14 cellular contexts compared by ENCODE assay signal in genomic region chr1:198231776-198232175, GRCh38.
DNase-seq lines count a peak whose midpoint lies in the region; ATAC-seq, FAIRE-seq and TF ChIP-seq lines count a peak whose summit lies in the region.
"Had no signal": no experiment of that assay in that cellular context is flagged by ENCODE, and none has a peak within 500 bp of the region (broad histone marks: within the 10 kb centered on the region; RNA-seq: fewer than 3 reads in every experiment).

No MANE protein-coding gene starts in this region.

- no peaks in the 10 kb centered on the region for H3K27me3 Mint-ChIP-seq in CD4-positive, alpha-beta T cell
- H3K27me3 Mint-ChIP-seq in central memory CD8-positive, alpha-beta T cell = no peaks in the 10 kb centered on the region
- no peaks in the 10 kb centered on the region for H3K27me3 Mint-ChIP-seq in mesothelial cell of epicardium (ENCODE audit: low read depth)
- H3K27me3 Mint-ChIP-seq in CD4-positive, alpha-beta memory T cell = no peaks in the 10 kb centered on the region

- TF ChIP-seq CTCF in CD4-positive, alpha-beta T cell (IDR thresholded peaks at IDR 0.05) = no peak
- TF ChIP-seq CTCF in HEK293 (tag by site-specific recombination; IDR thresholded peaks at IDR 0.05) (no peak), mesothelial cell of epicardium (IDR thresholded peaks at IDR 0.05; ENCODE audit: unreplicated experiment) (no peak), kidney (IDR thresholded peaks at IDR 0.05; ENCODE audit: borderline replicate concordance, extremely low read depth, insufficient read depth) (no peak)

- DNase-seq in CD4-positive, alpha-beta T cell = no peak
- DNase-seq in central memory CD8-positive, alpha-beta T cell (ENCODE audit: low spot score in 2 of 2) = no peak
- DNase-seq in mesothelial cell of epicardium (ENCODE audit: low spot score in 2 of 2, unreplicated experiment in 2 of 2) (no peak), kidney (no peak)
- no peak for DNase-seq in CD4-positive, alpha-beta memory T cell
- DNase-seq: NCI-H1105, NCI-H1694, NCI-H524 treated with DMSO at 0.1 percent for 48 hours, SHP77 treated with DMSO at 0.1 percent for 48 hours had no signal

- peaks cover 16% of the 10 kb centered on the region for H3K36me3 Mint-ChIP-seq in CD4-positive, alpha-beta T cell (ENCODE audit: low read depth)
- H3K36me3 Mint-ChIP-seq in central memory CD8-positive, alpha-beta T cell (ENCODE audit: insufficient read depth) = peaks cover 12% of the 10 kb centered on the region
- H3K36me3 Mint-ChIP-seq in mesothelial cell of epicardium = peaks cover 13% of the 10 kb centered on the region
- H3K36me3 Mint-ChIP-seq in CD4-positive, alpha-beta memory T cell = peaks cover 12 to 21% of the 10 kb centered on the region in 2 donors

- CTCF ChIA-PET in CD4-positive, alpha-beta T cell (lab: Charles Lee) = interaction anchor here (1.0 kb wide), 1 partner anchor 76 kb away, joined by 4 read pairs; no protein-coding TSS in a partner anchor
- CTCF ChIA-PET in HEK293 (lab: Yijun Ruan, JAX) = interaction anchor here (1.0 kb wide), 1 partner anchor 114 kb away, joined by 3 read pairs; no protein-coding TSS in a partner anchor
- CTCF ChIA-PET in CD4-positive, alpha-beta memory T cell (lab: Charles Lee; ENCODE audit: partially characterized antibody) = no interaction called here

- peak overlapping the region; percentile 8 for H3K27ac Mint-ChIP-seq in CD4-positive, alpha-beta T cell
- peak overlapping the region; percentile 26 for H3K27ac Mint-ChIP-seq in central memory CD8-positive, alpha-beta T cell (ENCODE audit: low read depth)
- H3K27ac Mint-ChIP-seq in mesothelial cell of epicardium = peak overlapping the region; percentile 17
- H3K27ac Mint-ChIP-seq in CD4-positive, alpha-beta memory T cell = peak overlapping the region in 3 of 7 donors; percentile 1 to 18 (median 11)
- H3K27ac Mint-ChIP-seq: CD14-positive monocyte had no signal

- no peak for ATAC-seq in CD4-positive, alpha-beta T cell (ENCODE audit: poor library complexity)
- ATAC-seq in central memory CD8-positive, alpha-beta T cell (replicated peaks; ENCODE audit: extremely low read depth, poor library complexity, severe bottlenecking) = no peak
- ATAC-seq in HG03175 (IDR thresholded peaks at IDR 0.05; ENCODE audit: unreplicated experiment) = no peak

- intact Hi-C loops in CD4-positive, alpha-beta T cell (cut with DNase I, micrococcal nuclease) = no loop called here
- intact Hi-C loops in CD4-positive, alpha-beta memory T cell (cut with micrococcal nuclease) = no loop called here
- intact Hi-C loops in kidney (cut with DNase I) = no loop called here

- H3K27me3 ChIP-seq in CD4-positive, alpha-beta T cell (ENCODE audit: control insufficient read depth, insufficient read depth, low read length) = no peaks in the 10 kb centered on the region
- H3K27me3 ChIP-seq in CD4-positive, alpha-beta memory T cell (ENCODE audit: insufficient read depth, low read length) = no peaks in the 10 kb centered on the region

- no peaks in the 10 kb centered on the region for H3K9me3 ChIP-seq in CD4-positive, alpha-beta T cell (ENCODE audit: control insufficient read depth, low read length)
- H3K9me3 ChIP-seq in HEK293 (ENCODE audit: control insufficient read depth, insufficient read depth, low read depth, low read length) (no peaks in the 10 kb centered on the region), kidney (ENCODE audit: control insufficient read depth in 1 of 2, low read length in 2 of 2) (no peaks in the 10 kb centered on the region)
- no peaks in the 10 kb centered on the region for H3K9me3 ChIP-seq in CD4-positive, alpha-beta memory T cell (ENCODE audit: control insufficient read depth in 1 of 2, low read length in 2 of 2)

- no peak for FAIRE-seq in kidney (lab: Jason Lieb, UNC)
- FAIRE-seq: GM19239 had no signal

- no peak overlapping the region for H3K27ac ChIP-seq in CD4-positive, alpha-beta T cell (ENCODE audit: low read depth, low read length)
- H3K27ac ChIP-seq in HEK293 (ENCODE audit: extremely low read depth, low read depth, low read length) (no peak overlapping the region), kidney (ENCODE audit: low read depth in 2 of 2, low read length in 2 of 2) (no peak overlapping the region)
- H3K27ac ChIP-seq in CD4-positive, alpha-beta memory T cell (ENCODE audit: low read depth, low read length) = no peak overlapping the region
- H3K27ac ChIP-seq: KMS-11 had no signal

- peaks cover 30% of the 10 kb centered on the region for H3K4me1 Mint-ChIP-seq in CD4-positive, alpha-beta T cell (ENCODE audit: low read depth)
- peaks cover 30% of the 10 kb centered on the region for H3K4me1 Mint-ChIP-seq in central memory CD8-positive, alpha-beta T cell
- H3K4me1 Mint-ChIP-seq in mesothelial cell of epicardium = peaks cover 27% of the 10 kb centered on the region
- peaks cover 23 to 43% (median 36%) of the 10 kb centered on the region in 4 donors for H3K4me1 Mint-ChIP-seq in CD4-positive, alpha-beta memory T cell

- no peak overlapping the region for H3K4me3 Mint-ChIP-seq in CD4-positive, alpha-beta T cell
- no peak overlapping the region for H3K4me3 Mint-ChIP-seq in central memory CD8-positive, alpha-beta T cell
- H3K4me3 Mint-ChIP-seq in mesothelial cell of epicardium = no peak overlapping the region
- no peak overlapping the region for H3K4me3 Mint-ChIP-seq in CD4-positive, alpha-beta memory T cell
- H3K4me3 Mint-ChIP-seq: CD14-positive monocyte had no signal

- H3K36me3 ChIP-seq in HEK293 (ENCODE audit: control insufficient read depth in 2 of 2, insufficient read depth in 1 of 2, low read length in 2 of 2) (peaks cover 0 to 6% of the 10 kb centered on the region in 2 experiments; a peak in 1 of 3 replicates), kidney (ENCODE audit: control insufficient read depth in 1 of 2, insufficient read depth in 2 of 2, low read length in 2 of 2) (no peaks in the 10 kb centered on the region)
- H3K36me3 ChIP-seq in CD4-positive, alpha-beta memory T cell (ENCODE audit: insufficient read depth, low read length) = no peaks in the 10 kb centered on the region

- POLR2A ChIA-PET in CD4-positive, alpha-beta T cell (lab: Charles Lee) = no interaction called here
- POLR2A ChIA-PET in HEK293 (lab: Yijun Ruan, JAX) = interaction anchor here (0.5 kb wide), 2 partner anchors 115 to 1435 kb away, joined by 7 to 9 read pairs; no protein-coding TSS in a partner anchor
- POLR2A ChIA-PET in CD4-positive, alpha-beta memory T cell (lab: Charles Lee; ENCODE audit: partially characterized antibody) = no interaction called here

- H3K4me1 ChIP-seq in HEK293 (ENCODE audit: control insufficient read depth, insufficient read depth, low read length) (0 out of 2 replicates have a peak, but pooled peaks cover 7% of the 10 kb centered on the region), kidney (ENCODE audit: control insufficient read depth in 1 of 2, insufficient read depth in 1 of 2, low read depth in 1 of 2, low read length in 2 of 2) (peaks cover 0 to 6% of the 10 kb centered on the region in 2 donors)
- peaks cover 18% of the 10 kb centered on the region for H3K4me1 ChIP-seq in CD4-positive, alpha-beta memory T cell (ENCODE audit: insufficient read depth, low read length)

- H3K9ac ChIP-seq in kidney (ENCODE audit: low read length in 2 of 2) = no peak overlapping the region
- H3K9ac ChIP-seq: KMS-11 had no signal

- no peaks in the 10 kb centered on the region for H3K9me3 Mint-ChIP-seq in CD4-positive, alpha-beta T cell
- no peaks in the 10 kb centered on the region for H3K9me3 Mint-ChIP-seq in central memory CD8-positive, alpha-beta T cell
- peaks cover 7% of the 10 kb centered on the region for H3K9me3 Mint-ChIP-seq in mesothelial cell of epicardium
- H3K9me3 Mint-ChIP-seq in CD4-positive, alpha-beta memory T cell = peaks cover 0 to 11% (median 3%) of the 10 kb centered on the region in 8 donors

- H3K4me3 ChIP-seq in HEK293 (ENCODE audit: low read depth, low read length) (no peak overlapping the region), kidney (ENCODE audit: low read length in 2 of 2) (no peak overlapping the region)
- H3K4me3 ChIP-seq in CD4-positive, alpha-beta memory T cell (ENCODE audit: low read length in 2 of 2) = no peak overlapping the region

TF ChIP-seq in HEK293, 187 proteins besides CTCF, POLR2A, EP300 and RAD21:
- no peak for TF ChIP-seq ZNF664 (tag by site-specific recombination; IDR thresholded peaks at IDR 0.05)
- TF ChIP-seq, protein P1, sequence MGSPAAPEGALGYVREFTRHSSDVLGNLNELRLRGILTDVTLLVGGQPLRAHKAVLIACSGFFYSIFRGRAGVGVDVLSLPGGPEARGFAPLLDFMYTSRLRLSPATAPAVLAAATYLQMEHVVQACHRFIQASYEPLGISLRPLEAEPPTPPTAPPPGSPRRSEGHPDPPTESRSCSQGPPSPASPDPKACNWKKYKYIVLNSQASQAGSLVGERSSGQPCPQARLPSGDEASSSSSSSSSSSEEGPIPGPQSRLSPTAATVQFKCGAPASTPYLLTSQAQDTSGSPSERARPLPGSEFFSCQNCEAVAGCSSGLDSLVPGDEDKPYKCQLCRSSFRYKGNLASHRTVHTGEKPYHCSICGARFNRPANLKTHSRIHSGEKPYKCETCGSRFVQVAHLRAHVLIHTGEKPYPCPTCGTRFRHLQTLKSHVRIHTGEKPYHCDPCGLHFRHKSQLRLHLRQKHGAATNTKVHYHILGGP (tag by site-specific recombination; IDR thresholded peaks at IDR 0.05) = 0 out of 2 replicates have a peak, but pooled peaks have one; percentile 23
